In genomic region chr6:69867075-69867911, GRCh38 we compare ENCODE assay signal across 1 cellular context.
TF ChIP-seq lines count a peak whose summit lies in the region.

No MANE protein-coding gene starts in this region.

TF ChIP-seq in HepG2, 621 proteins besides CTCF, POLR2A, EP300 and RAD21 (continued from another document and continues in another):
- TF ChIP-seq ZGPAT (CRISPR knock-in tag; IDR thresholded peaks at IDR 0.05) (no peak), ZNF839 (CRISPR knock-in tag; IDR thresholded peaks at IDR 0.05; ENCODE audit: borderline replicate concordance) (no peak), PLSCR1 (CRISPR knock-in tag; IDR thresholded peaks at IDR 0.05; ENCODE audit: borderline replicate concordance) (no peak), ZNF800 (CRISPR knock-in tag; IDR thresholded peaks at IDR 0.05) (peak; percentile 84; the same call in 1 of the 2 replicates), NR2C2 (CRISPR knock-in tag; IDR thresholded peaks at IDR 0.05; ENCODE audit: borderline replicate concordance) (no peak), MLLT10 (CRISPR knock-in tag; IDR thresholded peaks at IDR 0.05) (no peak), IRF2 (CRISPR knock-in tag; IDR thresholded peaks at IDR 0.05) (no peak), ZNF407 (CRISPR knock-in tag; IDR thresholded peaks at IDR 0.05; ENCODE audit: not compliant biosample characterization) (no peak), ZNF567 (CRISPR knock-in tag; IDR thresholded peaks at IDR 0.05; ENCODE audit: borderline replicate concordance) (no peak), SMAD9 (CRISPR knock-in tag; IDR thresholded peaks at IDR 0.05) (no peak), MXD4 (CRISPR knock-in tag; IDR thresholded peaks at IDR 0.05) (no peak), MYPOP (CRISPR knock-in tag; IDR thresholded peaks at IDR 0.05) (no peak), ZNF354B (CRISPR knock-in tag; IDR thresholded peaks at IDR 0.05) (no peak), ZNF224 (CRISPR knock-in tag; IDR thresholded peaks at IDR 0.05) (no peak), ZNF646 (CRISPR knock-in tag; IDR thresholded peaks at IDR 0.05) (no peak), ZNF782 (CRISPR knock-in tag; IDR thresholded peaks at IDR 0.05; ENCODE audit: borderline replicate concordance) (no peak), MXD1 (CRISPR knock-in tag; IDR thresholded peaks at IDR 0.05) (no peak), HNRNPLL (IDR thresholded peaks at IDR 0.05; ENCODE audit: low read depth, low read length, poor library complexity, severe bottlenecking) (peak; percentile 96), SRSF9 (IDR thresholded peaks at IDR 0.05; ENCODE audit: borderline replicate concordance, insufficient read depth, low read depth, low read length, poor library complexity, severe bottlenecking) (no peak), YEATS4 (CRISPR knock-in tag; IDR thresholded peaks at IDR 0.05; ENCODE audit: borderline replicate concordance) (no peak), ZSCAN22 (CRISPR knock-in tag; IDR thresholded peaks at IDR 0.05) (no peak), TBX3 (IDR thresholded peaks at IDR 0.05; ENCODE audit: borderline replicate concordance) (no peak), SNRNP70 (IDR thresholded peaks at IDR 0.05; ENCODE audit: low read depth, low read length) (no peak), ZMYM4 (CRISPR knock-in tag; IDR thresholded peaks at IDR 0.05) (no peak), HMGXB3 (CRISPR knock-in tag; IDR thresholded peaks at IDR 0.05; ENCODE audit: borderline replicate concordance) (no peak), ZBTB14 (CRISPR knock-in tag; IDR thresholded peaks at IDR 0.05) (no peak), ZNF468 (CRISPR knock-in tag; IDR thresholded peaks at IDR 0.05) (no peak)
